ENCODE assay signal across 11 cellular contexts in genomic region chr1:67342002-67342890, GRCh38. TPM values are rescaled to one million over a fixed set of nuclear protein-coding genes. Genes with fewer than 3 reads are reported as not detected.
DNase-seq lines count a peak whose midpoint lies in the region; ATAC-seq and TF ChIP-seq lines count a peak whose summit lies in the region.
"Had no signal": no experiment of that assay in that cellular context is flagged by ENCODE, and none has a peak within 500 bp of the region (broad histone marks: within the 10 kb centered on the region; RNA-seq: fewer than 3 reads in every experiment).

No MANE protein-coding gene starts in this region.

- no peak overlapping the region for H3K27ac ChIP-seq in CD4-positive, alpha-beta memory T cell (ENCODE audit: low read depth, low read length)
- H3K27ac ChIP-seq in PC-9 (no peak overlapping the region), left ventricle myocardium inferior (replicated peaks) (no peak overlapping the region)

- no peaks in the 10 kb centered on the region for H3F3A ChIP-seq in PC-9 (ENCODE audit: insufficient read depth, low read depth)

- H3K4me1 ChIP-seq in CD4-positive, alpha-beta memory T cell (ENCODE audit: insufficient read depth, low read length): peaks cover 22% of the 10 kb centered on the region
- H3K4me1 ChIP-seq in PC-9 (replicated peaks; ENCODE audit: insufficient read depth) (0 out of 2 replicates have a peak, but pooled peaks cover 3% of the 10 kb centered on the region), left ventricle myocardium inferior (peaks cover 14% of the 10 kb centered on the region)

- no peaks in the 10 kb centered on the region for H3K9me3 ChIP-seq in CD4-positive, alpha-beta memory T cell (ENCODE audit: control insufficient read depth in 1 of 2, low read length in 2 of 2)
- no peaks in the 10 kb centered on the region for H3K9me3 ChIP-seq in PC-9 (ENCODE audit: insufficient read depth, low read depth)
- no peaks in the 10 kb centered on the region for H3K9me3 ChIP-seq in left ventricle myocardium inferior (replicated peaks)

- intact Hi-C loops in CD4-positive, alpha-beta memory T cell (cut with micrococcal nuclease): no loop called here
- intact Hi-C loops in PC-9 (cut with micrococcal nuclease; ENCODE audit: unreplicated experiment) (no loop called here), left ventricle myocardium inferior (cut with micrococcal nuclease) (no loop called here)

- peaks cover 24 to 41% (median 34%) of the 10 kb centered on the region in 4 donors for H3K4me1 Mint-ChIP-seq in CD4-positive, alpha-beta memory T cell
- peaks cover 41% of the 10 kb centered on the region for H3K4me1 Mint-ChIP-seq in central memory CD8-positive, alpha-beta T cell
- peaks cover 9 to 45% (median 32%) of the 10 kb centered on the region in 4 donors for H3K4me1 Mint-ChIP-seq in naive thymus-derived CD8-positive, alpha-beta T cell

- no peaks in the 10 kb centered on the region for H4K20me1 ChIP-seq in PC-9 (ENCODE audit: insufficient read depth)

- no peaks in the 10 kb centered on the region for H3K27me3 ChIP-seq in CD4-positive, alpha-beta memory T cell (ENCODE audit: insufficient read depth, low read length)
- H3K27me3 ChIP-seq in PC-9 (ENCODE audit: insufficient read depth, low read depth): no peaks in the 10 kb centered on the region
- peaks cover 6% of the 10 kb centered on the region for H3K27me3 ChIP-seq in left ventricle myocardium inferior (ENCODE audit: low read depth)

- TF ChIP-seq CTCF in GM20000 (IDR thresholded peaks at IDR 0.05; ENCODE audit: extremely low read depth, missing control alignments) (no peak), PC-9 (conservative IDR thresholded peaks at IDR 0.05) (no peak), GM13976 (IDR thresholded peaks at IDR 0.05; ENCODE audit: borderline replicate concordance, control extremely low read depth, extremely low read depth, insufficient read depth, missing control alignments) (no peak), left ventricle myocardium inferior (IDR thresholded peaks at IDR 0.05; ENCODE audit: borderline replicate concordance) (no peak)

- peak; percentile 22 for ATAC-seq in HG03558 (IDR thresholded peaks at IDR 0.05; ENCODE audit: extremely low read depth, unreplicated experiment)
- peak; percentile 35 for ATAC-seq in central memory CD8-positive, alpha-beta T cell (replicated peaks; ENCODE audit: extremely low read depth, poor library complexity, severe bottlenecking)
- no peak for ATAC-seq in naive thymus-derived CD8-positive, alpha-beta T cell

- H3K36me3 ChIP-seq in CD4-positive, alpha-beta memory T cell (ENCODE audit: insufficient read depth, low read length): no peaks in the 10 kb centered on the region
- H3K36me3 ChIP-seq in PC-9 (ENCODE audit: low read depth): no peaks in the 10 kb centered on the region
- no peaks in the 10 kb centered on the region for H3K36me3 ChIP-seq in left ventricle myocardium inferior

- H3K9me3 Mint-ChIP-seq in CD4-positive, alpha-beta memory T cell: no peaks in the 10 kb centered on the region
- no peaks in the 10 kb centered on the region for H3K9me3 Mint-ChIP-seq in central memory CD8-positive, alpha-beta T cell
- H3K9me3 Mint-ChIP-seq in naive thymus-derived CD8-positive, alpha-beta T cell: no peaks in the 10 kb centered on the region
- H3K9me3 Mint-ChIP-seq: nephron progenitor cell had no signal

- no peaks in the 10 kb centered on the region for H3K9me2 ChIP-seq in PC-9 (ENCODE audit: insufficient read depth)

- no peak overlapping the region for H2AFZ ChIP-seq in PC-9

- H3K4me3 ChIP-seq in CD4-positive, alpha-beta memory T cell (ENCODE audit: low read length in 2 of 2): no peak overlapping the region
- H3K4me3 ChIP-seq in PC-9 (no peak overlapping the region), left ventricle myocardium inferior (no peak overlapping the region)

- H3K27me3 Mint-ChIP-seq in CD4-positive, alpha-beta memory T cell: no peaks in the 10 kb centered on the region
- H3K27me3 Mint-ChIP-seq in central memory CD8-positive, alpha-beta T cell: no peaks in the 10 kb centered on the region
- peaks cover 0 to 7% (median 2%) of the 10 kb centered on the region in 5 donors for H3K27me3 Mint-ChIP-seq in naive thymus-derived CD8-positive, alpha-beta T cell

- BruUV-seq in PC-9 (replicated peaks; lab: Mats Ljungman, UMichigan): no TSS peak

- no peaks in the 10 kb centered on the region for H3K36me3 Mint-ChIP-seq in CD4-positive, alpha-beta memory T cell
- no peaks in the 10 kb centered on the region for H3K36me3 Mint-ChIP-seq in central memory CD8-positive, alpha-beta T cell (ENCODE audit: insufficient read depth)
- H3K36me3 Mint-ChIP-seq in naive thymus-derived CD8-positive, alpha-beta T cell: no peaks in the 10 kb centered on the region

- CTCF ChIA-PET in CD4-positive, alpha-beta memory T cell (lab: Charles Lee; ENCODE audit: partially characterized antibody): interaction anchor here (1.4 kb wide), 1 partner anchor 158 kb away, joined by 6 read pairs; no protein-coding TSS in a partner anchor
- CTCF ChIA-PET in PC-9 (lab: Charles Lee): no interaction called here

- H3K79me2 ChIP-seq in PC-9 (ENCODE audit: low read depth): no peaks in the 10 kb centered on the region

- H3K4me2 ChIP-seq in PC-9: no peak overlapping the region

- DNase-seq in CD4-positive, alpha-beta memory T cell: no peak
- DNase-seq in GM20000 (ENCODE audit: low spot score) (peak; percentile 53), PC-9 (no peak), GM13976 (ENCODE audit: low spot score) (no peak), left ventricle myocardium inferior (no peak)
- DNase-seq in central memory CD8-positive, alpha-beta T cell (ENCODE audit: low spot score in 2 of 2): no peak
- DNase-seq in naive thymus-derived CD8-positive, alpha-beta T cell: no peak
- DNase-seq: NCI-H1417 treated with DMSO at 0.1 percent for 48 hours, nephron progenitor cell had no signal

- peak overlapping the region in 5 of 7 donors; percentile 12 to 82 (median 53) for H3K27ac Mint-ChIP-seq in CD4-positive, alpha-beta memory T cell
- peak overlapping the region; percentile 3 for H3K27ac Mint-ChIP-seq in central memory CD8-positive, alpha-beta T cell (ENCODE audit: low read depth)
- H3K27ac Mint-ChIP-seq in naive thymus-derived CD8-positive, alpha-beta T cell: peak overlapping the region in 2 of 10 donors; percentile 8 to 45
- H3K27ac Mint-ChIP-seq: nephron progenitor cell had no signal

- POLR2A ChIA-PET in CD4-positive, alpha-beta memory T cell (lab: Charles Lee; ENCODE audit: partially characterized antibody): no interaction called here
- POLR2A ChIA-PET in PC-9 (lab: Charles Lee; ENCODE audit: unreplicated experiment): no interaction called here
- POLR2A ChIA-PET in naive thymus-derived CD8-positive, alpha-beta T cell (lab: Charles Lee): interaction anchor here (0.8 kb wide), 1 partner anchor 8 kb away, joined by 3 read pairs; no protein-coding TSS in a partner anchor

- peak overlapping the region in 3 of 8 donors; percentile 8 to 17 (median 17) for H3K4me3 Mint-ChIP-seq in CD4-positive, alpha-beta memory T cell
- no peak overlapping the region for H3K4me3 Mint-ChIP-seq in central memory CD8-positive, alpha-beta T cell
- peak overlapping the region in 1 of 10 donors; percentile 29 for H3K4me3 Mint-ChIP-seq in naive thymus-derived CD8-positive, alpha-beta T cell
- H3K4me3 Mint-ChIP-seq: nephron progenitor cell had no signal

- in situ Hi-C loops in GM13976 (cut with MboI; ENCODE audit: low sequenced_read_pairs, unreplicated experiment): loop anchor here (10.0 kb wide), 2 partner anchors 107 to 143 kb away; no protein-coding TSS in a partner anchor

RNA-seq across cellular contexts. Expression of gene IL12RB2, which starts 34.6 kb away (rescaled TPM):
- total RNA-seq in CD4-positive, alpha-beta memory T cell: 1 to 10 TPM; 3.6 to 5.3 TPM
- 1 to 10 TPM; 4.2 to 7.3 TPM for polyA plus RNA-seq in CD4-positive, alpha-beta memory T cell
- total RNA-seq in PC-9 (2021) (not detected in 2 replicates), left ventricle myocardium inferior (0.33 TPM)
- total RNA-seq in naive thymus-derived CD8-positive, alpha-beta T cell: not detected
- polyA plus RNA-seq in naive thymus-derived CD8-positive, alpha-beta T cell: under 1 TPM; 0.11 to 0.52 (median 0.11) TPM
- total RNA-seq: RPMI7951 had no signal

Comparison
In these comparisons a context has a peak if more than half of its experiments do, and no peak if none do; other contexts are left out.
1. ATAC-seq: peak in HG03558 (single experiment) and central memory CD8-positive, alpha-beta T cell (single experiment); none in naive thymus-derived CD8-positive, alpha-beta T cell (0 of 2).